ENCODE assay signal across 8 cellular contexts in the genomic region with DNA sequence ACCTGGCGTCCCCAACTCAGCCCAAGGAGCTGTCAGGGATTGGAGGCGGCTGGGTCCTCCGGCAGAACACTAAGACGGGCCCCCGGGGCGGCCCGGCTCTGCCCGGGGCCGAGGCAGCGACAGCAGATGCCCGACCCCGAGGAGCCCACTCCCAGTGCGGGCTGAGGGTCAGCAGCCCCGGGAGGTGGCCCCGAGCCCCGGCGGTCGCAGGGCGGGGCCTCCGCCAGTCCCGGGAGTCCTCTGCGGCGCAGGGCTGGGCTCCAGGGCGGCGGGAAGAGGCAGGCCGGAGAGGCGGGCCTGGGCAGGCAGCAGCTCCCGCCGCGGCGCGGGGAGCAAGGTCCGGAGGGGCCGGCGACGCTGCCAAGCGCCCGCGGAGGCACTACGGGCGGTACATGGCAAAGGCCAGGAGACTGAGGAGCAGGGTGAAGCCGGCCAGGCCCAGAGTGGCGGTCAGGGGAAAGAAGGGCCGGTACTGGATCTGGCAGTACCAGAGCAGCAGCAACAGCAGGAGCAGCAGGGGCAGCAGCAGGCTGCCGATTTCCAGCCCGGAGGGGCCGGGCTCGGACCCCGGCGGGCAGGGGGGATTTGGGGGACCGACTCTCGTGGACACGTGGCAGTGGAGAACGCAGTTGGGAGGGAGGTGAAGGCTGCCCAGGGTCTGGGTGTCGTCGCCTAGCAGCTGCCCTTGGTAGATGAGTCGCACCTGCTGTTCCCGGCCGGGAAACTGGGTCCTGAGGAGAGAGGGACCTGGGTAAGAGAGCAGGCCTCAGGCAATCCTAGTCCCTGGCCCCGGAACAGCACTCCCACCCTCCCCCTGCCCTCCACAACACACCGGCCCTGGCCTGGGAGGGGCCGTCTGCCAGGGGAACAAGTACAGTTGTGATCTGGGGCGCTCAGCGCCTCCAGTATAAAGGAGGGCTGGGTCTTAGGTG. TPM values are rescaled to one million over a fixed set of nuclear protein-coding genes. Genes with fewer than 3 reads are reported as not detected.
DNase-seq lines count a peak whose midpoint lies in the region; ATAC-seq and TF ChIP-seq lines count a peak whose summit lies in the region.

No MANE protein-coding gene starts in this region.

- peak in 1 of 2 donors; percentile 7 for TF ChIP-seq POLR2A in uterus (IDR thresholded peaks at IDR 0.05)

- H3K79me2 ChIP-seq in DOHH2 (ENCODE audit: control insufficient read depth, low read length): peaks cover 51% of the 10 kb centered on the region
- peaks cover 40% of the 10 kb centered on the region for H3K79me2 ChIP-seq in Loucy (ENCODE audit: insufficient read depth, low read length)

- no peak for TF ChIP-seq CTCF in DOHH2 (IDR thresholded peaks at IDR 0.05; ENCODE audit: low read depth, low read length, poor library complexity, severe bottlenecking)
- TF ChIP-seq CTCF in Loucy (conservative IDR thresholded peaks at IDR 0.05; ENCODE audit: low read length): no peak
- no peak for TF ChIP-seq CTCF in uterus (IDR thresholded peaks at IDR 0.05)

- intact Hi-C loops in uterus (cut with DNase I; ENCODE audit: low total_unique reads): no loop called here

- no peaks in the 10 kb centered on the region for H3K9me2 ChIP-seq in DOHH2 (replicated peaks; ENCODE audit: control insufficient read depth, low read length)
- no peaks in the 10 kb centered on the region for H3K9me2 ChIP-seq in Loucy (replicated peaks; ENCODE audit: low read depth, low read length)

- DNase-seq in caudate nucleus (lab: John Stamatoyannopoulos, UW): no peak
- DNase-seq in lung microvascular endothelial cell (ENCODE audit: low read depth in 2 of 2): peak; percentile 37 to 38
- peak; percentile 39 to 43 for DNase-seq in uterus
- DNase-seq in 8988T: no peak
- DNase-seq in DMS153 treated with DMSO at 0.1 percent for 48 hours (lab: John Stamatoyannopoulos, UW; ENCODE audit: unreplicated experiment): no peak

- H3K9ac ChIP-seq in Loucy (ENCODE audit: low read depth, low read length, poor library complexity, severe bottlenecking): peak overlapping the region; percentile 99

- H3K4me2 ChIP-seq in DOHH2 (ENCODE audit: low read length) (peak overlapping the region; percentile 85), Loucy (ENCODE audit: low read depth, low read length, poor library complexity, severe bottlenecking) (peak overlapping the region; percentile 88)

- H3K4me1 ChIP-seq in DOHH2 (ENCODE audit: control insufficient read depth, low read length) (peaks cover 59% of the 10 kb centered on the region), Loucy (ENCODE audit: insufficient read depth, low read length, poor library complexity, severe bottlenecking) (peaks cover 37% of the 10 kb centered on the region), uterus (peaks cover 0 to 27% of the 10 kb centered on the region in 2 donors)

- H3K9me3 ChIP-seq in DOHH2 (ENCODE audit: control insufficient read depth, insufficient read depth, low read length): no peaks in the 10 kb centered on the region
- H3K9me3 ChIP-seq in Loucy (ENCODE audit: insufficient read depth, low read depth, low read length): no peaks in the 10 kb centered on the region
- no peaks in the 10 kb centered on the region for H3K9me3 ChIP-seq in uterus

- H2AFZ ChIP-seq in Loucy (ENCODE audit: low read length): no peak overlapping the region

- H4K20me1 ChIP-seq in DOHH2 (ENCODE audit: control insufficient read depth, insufficient read depth, low read depth, low read length): 0 out of 2 replicates have a peak, but pooled peaks cover 4% of the 10 kb centered on the region
- H4K20me1 ChIP-seq in Loucy (ENCODE audit: insufficient read depth, low read length, poor library complexity, severe bottlenecking): peaks cover 14% of the 10 kb centered on the region

- H3K36me3 ChIP-seq in DOHH2 (ENCODE audit: control insufficient read depth, low read length) (peaks cover 52% of the 10 kb centered on the region), Loucy (ENCODE audit: insufficient read depth, low read length) (peaks cover under 1% of the 10 kb centered on the region; the same call in 1 of the 2 replicates), uterus (no peaks in the 10 kb centered on the region)

- H3K27ac ChIP-seq in DOHH2 (ENCODE audit: low read depth, low read length) (peak overlapping the region; percentile 49), caudate nucleus (ENCODE audit: low read depth, low read length) (peak overlapping the region; percentile 98), uterus (peak overlapping the region; percentile 90 to 93)

- H3K4me3 ChIP-seq in DOHH2 (ENCODE audit: low read length): peak overlapping the region; percentile 95
- H3K4me3 ChIP-seq in Loucy (ENCODE audit: low read length, poor library complexity, severe bottlenecking): peak overlapping the region; percentile 100
- peak overlapping the region; percentile 48 to 63 for H3K4me3 ChIP-seq in uterus

- H3K27me3 ChIP-seq in DOHH2 (ENCODE audit: control insufficient read depth, low read length) (peaks cover 17% of the 10 kb centered on the region), Loucy (ENCODE audit: insufficient read depth, low read length, poor library complexity, severe bottlenecking) (no peaks in the 10 kb centered on the region), uterus (no peaks in the 10 kb centered on the region)

- ATAC-seq in HG03196 (IDR thresholded peaks at IDR 0.05; ENCODE audit: unreplicated experiment): no peak

- peaks cover 15% of the 10 kb centered on the region for H3F3A ChIP-seq in DOHH2 (ENCODE audit: control insufficient read depth, insufficient read depth)
- 0 out of 2 replicates have a peak, but pooled peaks cover 5% of the 10 kb centered on the region for H3F3A ChIP-seq in Loucy (ENCODE audit: low read depth)

RNA-seq across cellular contexts. Expression of a gene that starts 0.8 kb away (rescaled TPM):
- total RNA-seq in lung microvascular endothelial cell (36.0 and 38.9 TPM in 2 replicates), uterus (10 to 100 TPM; 37.1 to 84.9 (median 52.4) TPM)

RNA-seq across cellular contexts. Expression of a gene that starts 1.9 kb away (rescaled TPM):
- total RNA-seq in lung microvascular endothelial cell: 13.1 and 16.9 TPM in 2 replicates
- 10 to 100 TPM in 2 of 4 donors, 1 to 10 TPM in 2; 2.9 to 32.8 (median 8.6) TPM for total RNA-seq in uterus

RNA-seq across cellular contexts. Expression of a gene that starts 4.8 kb away (rescaled TPM):
- total RNA-seq in lung microvascular endothelial cell (35.1 and 62.5 TPM in 2 replicates), uterus (100 to 1,000 TPM in 1 of 4 donors, 10 to 100 TPM in 3; 28.2 to 174 (median 53.2) TPM)

RNA-seq across cellular contexts. Expression of a gene that starts 22.0 kb away (rescaled TPM):
- total RNA-seq in lung microvascular endothelial cell (39.4 and 72.8 TPM in 2 replicates), uterus (100 to 1,000 TPM in 2 of 4 donors, 10 to 100 TPM in 2; 37.4 to 177 (median 88.6) TPM)

RNA-seq across cellular contexts. Expression of a gene that starts 23.7 kb away (rescaled TPM):
- total RNA-seq in lung microvascular endothelial cell (15.9 and 17.4 TPM in 2 replicates), uterus (1 to 10 TPM in 3 of 4 donors, under 1 TPM in 1; 0.51 to 9.3 (median 2.7) TPM)

Comparison
In these comparisons a context has a peak if more than half of its experiments do, and no peak if none do; other contexts are left out.
1. DNase-seq: peak in lung microvascular endothelial cell (2 of 2) and uterus (2 of 2); none in caudate nucleus (0 of 61), 8988T (single experiment) and DMS153 treated with DMSO at 0.1 percent for 48 hours (single experiment).
2. Peak in every context shown above with its lines, with median percentiles within 50 percentile points of each other: H3K27ac ChIP-seq and H3K4me3 ChIP-seq.